1 cellular context compared by ENCODE assay signal in the genomic region with DNA sequence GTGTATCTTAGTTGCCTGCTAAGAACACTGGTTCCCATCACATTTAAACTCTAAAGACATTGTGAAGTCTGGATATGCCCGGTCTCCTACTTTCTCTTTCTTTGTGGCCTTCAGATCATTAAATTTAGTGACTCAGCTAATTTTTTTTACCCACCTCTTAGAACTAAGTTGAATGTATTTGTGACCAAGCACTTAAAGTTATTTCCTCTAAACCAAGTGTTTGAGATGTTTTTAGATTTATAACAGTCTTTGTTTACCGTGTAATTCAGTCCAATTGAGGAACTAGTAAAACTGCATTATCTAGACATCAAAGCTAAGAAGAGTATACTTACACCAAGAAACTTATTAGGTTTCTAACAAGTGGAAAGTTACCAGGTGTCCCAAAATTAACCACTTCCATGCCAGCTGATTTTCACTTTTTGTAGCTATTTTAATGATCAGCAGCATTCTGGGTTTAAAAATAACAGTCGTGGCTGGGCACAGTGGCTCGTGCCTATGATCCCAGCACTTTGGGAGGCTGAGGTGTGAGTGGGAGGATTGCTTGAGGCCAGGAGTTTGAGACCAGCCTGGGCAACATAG.
TF ChIP-seq lines count a peak whose summit lies in the region.

No MANE protein-coding gene starts in this region.

TF ChIP-seq in HCT116, 20 proteins besides CTCF, POLR2A, EP300 and RAD21 (continued from another document):
- TF ChIP-seq REST (IDR thresholded peaks at IDR 0.05; ENCODE audit: low read depth) = no peak
- TF ChIP-seq SIN3A (IDR thresholded peaks at IDR 0.05; ENCODE audit: low read depth) = no peak
- no peak for TF ChIP-seq TCF7L2 (IDR thresholded peaks at IDR 0.05; ENCODE audit: borderline replicate concordance, extremely low read depth, insufficient read depth, insufficient read length)
- no peak for TF ChIP-seq FOSL1 (IDR thresholded peaks at IDR 0.05; ENCODE audit: low read depth)
- TF ChIP-seq JUND (IDR thresholded peaks at IDR 0.05) = no peak
- TF ChIP-seq SP1 (IDR thresholded peaks at IDR 0.05; ENCODE audit: low read depth) = no peak
- no peak for TF ChIP-seq ATF3 (IDR thresholded peaks at IDR 0.05)
- no peak for TF ChIP-seq CEBPB (IDR thresholded peaks at IDR 0.05; ENCODE audit: low read depth)
- TF ChIP-seq EZH2 (IDR thresholded peaks at IDR 0.05) = no peak
- no peak for TF ChIP-seq EZH2phosphoT487 (IDR thresholded peaks at IDR 0.05; ENCODE audit: borderline replicate concordance)
- TF ChIP-seq, protein P1, sequence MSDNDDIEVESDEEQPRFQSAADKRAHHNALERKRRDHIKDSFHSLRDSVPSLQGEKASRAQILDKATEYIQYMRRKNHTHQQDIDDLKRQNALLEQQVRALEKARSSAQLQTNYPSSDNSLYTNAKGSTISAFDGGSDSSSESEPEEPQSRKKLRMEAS (IDR thresholded peaks at IDR 0.05) = no peak
- TF ChIP-seq ZNF274 (IDR thresholded peaks at IDR 0.05; ENCODE audit: low read depth, low read length) = no peak
- TF ChIP-seq POLR2AphosphoS5 (IDR thresholded peaks at IDR 0.05; ENCODE audit: low read depth, low read length) = no peak
